21 cellular contexts compared by ENCODE assay signal in genomic region chr7:33262476-33262875, GRCh38.
DNase-seq lines count a peak whose midpoint lies in the region; ATAC-seq and TF ChIP-seq lines count a peak whose summit lies in the region.
"Had no signal": no experiment of that assay in that cellular context is flagged by ENCODE, and none has a peak within 500 bp of the region (broad histone marks: within the 10 kb centered on the region; RNA-seq: fewer than 3 reads in every experiment).

No MANE protein-coding gene starts in this region.

- no peak overlapping the region for H4K5ac ChIP-seq in mesendoderm (ENCODE audit: low read length)

- H4K8ac ChIP-seq in mesendoderm (ENCODE audit: low read depth, low read length) = no peak overlapping the region

- no peaks in the 10 kb centered on the region for H3K4me1 ChIP-seq in mesendoderm (ENCODE audit: control insufficient read depth, low read depth, low read length)
- H3K4me1 ChIP-seq: adrenal gland, Peyer's patch, SJCRH30, thyroid gland had no signal

- H2BK5ac ChIP-seq in mesendoderm (ENCODE audit: low read length) = no peak overlapping the region

- H2BK15ac ChIP-seq in mesendoderm (replicated peaks; ENCODE audit: low read depth) = no peak overlapping the region

- H3K23ac ChIP-seq in mesendoderm (ENCODE audit: low read length) = no peak overlapping the region

- no peak for ATAC-seq in GM21786 (IDR thresholded peaks at IDR 0.05; ENCODE audit: unreplicated experiment)
- no peak for ATAC-seq in HG02642 (IDR thresholded peaks at IDR 0.05; ENCODE audit: poor library complexity, unreplicated experiment)
- ATAC-seq: activated T-cell treated with anti-CD3 and anti-CD28 coated beads, Interleukin-2, amount 50 U/mL, for 4 hours; left cardiac atrium; psoas muscle; stimulated activated naive CD8-positive, alpha-beta T cell treated with anti-CD3 and anti-CD28 coated beads, Interleukin-15, amount 100 ng/mL, for 72 hours; T-cell had no signal

- no peak overlapping the region for H3K56ac ChIP-seq in mesendoderm (ENCODE audit: low read length)

- no peak overlapping the region for H2BK120ac ChIP-seq in mesendoderm (ENCODE audit: low read depth, low read length)

- no peak overlapping the region for H3K27ac ChIP-seq in mesendoderm (ENCODE audit: low read depth, low read length)
- H3K27ac ChIP-seq: adrenal gland, cardiac muscle cell, neutrophil, Peyer's patch, psoas muscle, SJCRH30, thyroid gland had no signal

- WGBS in mesendoderm (ENCODE audit: extremely low coverage, insufficient coverage, low lambda C conversion rate) = no CpG with 5 or more reads among the region's 3 CpGs

- H3K79me2 ChIP-seq in mesendoderm (ENCODE audit: control insufficient read depth, insufficient read depth, low read length) = no peaks in the 10 kb centered on the region

- H3K36me3 ChIP-seq in mesendoderm (ENCODE audit: control insufficient read depth, insufficient read depth, low read length) = no peaks in the 10 kb centered on the region
- H3K36me3 ChIP-seq: adrenal gland, cardiac muscle cell, neutrophil, Peyer's patch, SJCRH30, thyroid gland had no signal

- H3K4me2 ChIP-seq in mesendoderm (ENCODE audit: low read length) = no peak overlapping the region

- no peaks in the 10 kb centered on the region for H3K27me3 ChIP-seq in mesendoderm (ENCODE audit: insufficient read depth, low read length, poor library complexity)
- H3K27me3 ChIP-seq: adrenal gland, cardiac muscle cell, neutrophil, Peyer's patch, SJCRH30, thyroid gland had no signal

- H3K9ac ChIP-seq in mesendoderm (ENCODE audit: low read length) = no peak overlapping the region

- H2AK5ac ChIP-seq in mesendoderm (ENCODE audit: low read length) = no peak overlapping the region

- peak; percentile 41 for DNase-seq in HCEC 1CT
- peak; percentile 17 for DNase-seq in NCI-H226
- peak; percentile 22 for DNase-seq in choroid plexus epithelial cell (ENCODE audit: low read depth)
- DNase-seq in mesendoderm = peak; percentile 48
- no peak for DNase-seq in AG08395 (ENCODE audit: low spot score)
- DNase-seq: activated CD4-positive, alpha-beta T cell treated with anti-CD3 and anti-CD28 coated beads for 48 hours; activated naive CD4-positive, alpha-beta T cell; activated T-cell treated with anti-CD3 and anti-CD28 coated beads, Interleukin-2, amount 50 U/mL, for 4 hours; left cardiac atrium; NCI-H524; Peyer's patch; psoas muscle; SJCRH30; stimulated activated naive CD8-positive, alpha-beta T cell treated with anti-CD3 and anti-CD28 coated beads, Interleukin-15, amount 100 ng/mL, for 72 hours; T-cell; thyroid gland had no signal

- H3K4me3 ChIP-seq in choroid plexus epithelial cell (ENCODE audit: low read depth, low read length) (no peak overlapping the region), mesendoderm (ENCODE audit: low read length) (no peak overlapping the region)
- H3K4me3 ChIP-seq: adrenal gland, cardiac muscle cell, Peyer's patch, psoas muscle, SJCRH30, thyroid gland had no signal

- no peak overlapping the region for H3K18ac ChIP-seq in mesendoderm (ENCODE audit: low read length)

- H3K79me1 ChIP-seq in mesendoderm (ENCODE audit: low read length) = no peaks in the 10 kb centered on the region

- no peak for TF ChIP-seq CTCF in choroid plexus epithelial cell (conservative IDR thresholded peaks at IDR 0.05; ENCODE audit: low read depth, low read length)

- no peak overlapping the region for H3K4ac ChIP-seq in mesendoderm (ENCODE audit: low read depth, low read length)
